In the genomic region with DNA sequence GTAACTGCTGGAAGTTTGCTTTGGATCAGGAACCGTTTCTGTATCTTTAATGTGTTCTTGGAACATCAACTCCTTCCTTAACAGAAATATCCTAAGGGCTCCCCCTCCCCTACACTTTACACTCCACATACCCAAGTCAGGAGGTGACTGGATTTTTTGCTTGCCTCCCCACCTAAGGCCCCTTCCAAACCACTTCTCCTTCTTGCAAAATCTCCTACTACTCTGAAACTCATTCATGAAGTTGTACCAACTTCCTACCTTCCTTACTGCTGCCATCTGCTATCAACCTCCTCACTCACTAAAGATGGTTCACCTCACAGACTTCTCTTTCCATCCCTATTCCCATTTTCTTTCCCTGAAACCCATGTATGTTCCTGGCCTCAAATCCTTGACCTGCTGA, we compare ENCODE assay signal across 28 cellular contexts. TPM values are rescaled to one million over a fixed set of nuclear protein-coding genes. Genes with fewer than 3 reads are reported as not detected.
"Had no signal": no experiment of that assay in that cellular context is flagged by ENCODE, and none has a peak within 500 bp of the region (broad histone marks: within the 10 kb centered on the region; RNA-seq: fewer than 3 reads in every experiment).

No MANE protein-coding gene starts in this region.

- H3K9me3 Mint-ChIP-seq: activated naive CD4-positive, alpha-beta T cell treated with anti-CD3 and anti-CD28 coated beads, Interleukin-2, amount 50 U/mL, for 72 hours; activated T-cell treated with anti-CD3 and anti-CD28 coated beads, Interleukin-2, amount 50 U/mL, for 4 hours; T-cell had no signal

- H3K27me3 Mint-ChIP-seq: activated CD4-positive, alpha-beta T cell treated with anti-CD3 and anti-CD28 coated beads for 36 hours had no signal

- ATAC-seq: activated CD4-positive, alpha-beta T cell treated with anti-CD3 and anti-CD28 coated beads for 36 hours; activated naive CD8-positive, alpha-beta T cell treated with anti-CD3 and anti-CD28 coated beads, Interleukin-2, amount 50 U/mL, for 24 hours; activated T-cell treated with anti-CD3 and anti-CD28 coated beads, Interleukin-2, amount 50 U/mL, for 4 hours; body of pancreas; T-cell had no signal

- H3K27ac Mint-ChIP-seq: activated CD4-positive, alpha-beta T cell treated with anti-CD3 and anti-CD28 coated beads for 36 hours; activated naive CD4-positive, alpha-beta T cell treated with anti-CD3 and anti-CD28 coated beads, Interleukin-2, amount 50 U/mL, for 72 hours; activated naive CD8-positive, alpha-beta T cell treated with anti-CD3 and anti-CD28 coated beads, Interleukin-2, amount 50 U/mL, for 24 hours; T-cell had no signal

- H3K4me3 Mint-ChIP-seq: activated CD4-positive, alpha-beta T cell treated with anti-CD3 and anti-CD28 coated beads for 36 hours; activated naive CD8-positive, alpha-beta T cell treated with anti-CD3 and anti-CD28 coated beads, Interleukin-2, amount 50 U/mL, for 24 hours; activated T-cell treated with anti-CD3 and anti-CD28 coated beads, Interleukin-2, amount 50 U/mL, for 4 hours; T-cell had no signal

- H3K4me1 Mint-ChIP-seq: activated CD4-positive, alpha-beta T cell treated with anti-CD3 and anti-CD28 coated beads for 36 hours; activated naive CD8-positive, alpha-beta T cell treated with anti-CD3 and anti-CD28 coated beads, Interleukin-2, amount 50 U/mL, for 24 hours; T-cell had no signal

- DNase-seq: activated CD4-positive, alpha-beta T cell treated with anti-CD3 and anti-CD28 coated beads for 36 hours; activated CD8-positive, alpha-beta memory T cell treated with anti-CD3 and anti-CD28 coated beads for 24 hours; activated effector memory CD4-positive, alpha-beta T cell treated with anti-CD3 and anti-CD28 coated beads, Interleukin-2, amount 50 U/mL, for 16 hours; activated naive CD4-positive, alpha-beta T cell treated with Interleukin-2 at 50 U/mL for 16 hours; activated naive CD8-positive, alpha-beta T cell treated with anti-CD3 and anti-CD28 coated beads, Interleukin-2, amount 50 U/mL, for 24 hours; activated T-cell treated with anti-CD3 and anti-CD28 coated beads, Interleukin-2, amount 50 U/mL, for 4 hours; amniotic stem cell; body of pancreas; central memory CD4-positive, alpha-beta T cell; MG63; NCI-H1092; NCI-H1417; NCI-H2029; NCI-H2107; NCI-H2171 treated with DMSO at 0.1 percent for 48 hours; NCI-H226; NCI-H526 treated with DMSO at 0.1 percent for 48 hours; NCI-H82; PC-9; SHP77 treated with DMSO at 0.1 percent for 48 hours; T-cell; WERI-Rb-1 had no signal

RNA-seq across cellular contexts. Expression of a gene that starts 32.2 kb away (rescaled TPM):
- total RNA-seq: activated CD4-positive, alpha-beta T cell treated with anti-CD3 and anti-CD28 coated beads for 36 hours; activated naive CD4-positive, alpha-beta T cell treated with anti-CD3 and anti-CD28 coated beads, Interleukin-2, amount 50 U/mL, for 72 hours; ascending aorta; chondrocyte; NCI-H460; SK-MEL-5; T-helper 2 cell treated with Interferon-gamma antibody and Interleukin-4, amounts not matched to agents 100 ng/mL and 5 ng/mL, for 36 hours had no signal
